22 cellular contexts compared by ENCODE assay signal in the genomic region with DNA sequence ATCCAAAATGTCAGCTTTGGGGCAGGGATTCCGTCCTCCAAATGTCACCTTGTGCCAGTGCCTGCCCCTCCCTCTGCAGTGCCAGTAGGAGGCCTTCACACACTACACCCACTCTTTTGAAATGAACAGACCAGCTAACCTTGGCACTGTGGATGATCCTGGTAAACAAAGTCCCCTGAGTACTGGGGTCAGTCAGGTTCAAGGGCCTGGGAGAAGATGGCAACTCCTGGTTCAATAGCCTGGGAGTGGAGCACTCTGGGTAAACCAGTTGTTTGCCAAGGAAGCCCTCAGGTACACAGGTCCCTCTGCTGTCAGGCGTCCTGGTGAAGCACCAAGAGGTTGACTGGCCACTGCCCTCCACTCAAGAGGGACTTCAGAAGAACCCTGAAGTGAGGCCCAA. TPM values are rescaled to one million over a fixed set of nuclear protein-coding genes. Genes with fewer than 3 reads are reported as not detected.
A peak's percentile ranks its signal among the peaks of the same experiment; 100 is the strongest.
DNase-seq lines count a peak whose midpoint lies in the region; ATAC-seq and TF ChIP-seq lines count a peak whose summit lies in the region.
"Had no signal": no experiment of that assay in that cellular context is flagged by ENCODE, and none has a peak within 500 bp of the region (broad histone marks: within the 10 kb centered on the region; RNA-seq: fewer than 3 reads in every experiment).

No MANE protein-coding gene starts in this region.

- DNase-seq in MCF 10A (ENCODE audit: unreplicated experiment) (no peak), breast epithelium (ENCODE audit: low spot score in 2 of 2) (no peak), RWPE1 (ENCODE audit: low spot score) (no peak), left lung (no peak), SHP77 treated with DMSO at 0.1 percent for 48 hours (lab: John Stamatoyannopoulos, UW) (no peak), SW480 (ENCODE audit: low spot score) (no peak), osteocyte (ENCODE audit: extremely low spot score, unreplicated experiment) (no peak)
- DNase-seq: Caco-2; CD4-positive, CD25-positive, alpha-beta regulatory T cell; CD8-positive, alpha-beta T cell; DMS 273 treated with DMSO at 0.1 percent for 48 hours; DMS79 treated with DMSO at 0.1 percent for 48 hours; GF-D8; H9 had no signal

- TF ChIP-seq CTCF in MCF 10A (IDR thresholded peaks at IDR 0.05; ENCODE audit: unreplicated experiment) (no peak), breast epithelium (IDR thresholded peaks at IDR 0.05) (no peak), RWPE1 (conservative IDR thresholded peaks at IDR 0.05; ENCODE audit: low read depth) (no peak), left lung (IDR thresholded peaks at IDR 0.05) (no peak), osteocyte (IDR thresholded peaks at IDR 0.05) (no peak)

- H3K9me3 ChIP-seq in breast epithelium (peaks cover 11 to 16% of the 10 kb centered on the region in 2 donors), left lung (peaks cover 0 to 12% of the 10 kb centered on the region in 2 donors)

- H3K4me1 ChIP-seq in breast epithelium (no peaks in the 10 kb centered on the region), left lung (no peaks in the 10 kb centered on the region)
- H3K4me1 ChIP-seq: Caco-2 had no signal

- H3K36me3 ChIP-seq in breast epithelium (peaks cover 5% of the 10 kb centered on the region), left lung (peaks cover 0 to 13% of the 10 kb centered on the region in 2 donors)
- H3K36me3 ChIP-seq: BLaER1 had no signal

- H3K9me3 Mint-ChIP-seq in MCF 10A (ENCODE audit: unreplicated experiment) (peaks cover 8% of the 10 kb centered on the region), osteocyte (ENCODE audit: unreplicated experiment) (peaks cover 32% of the 10 kb centered on the region)

- no TSS peak for BruUV-seq in MCF 10A (replicated peaks; lab: Mats Ljungman, UMichigan)

- no peaks in the 10 kb centered on the region for H3K27me3 Mint-ChIP-seq in MCF 10A (ENCODE audit: insufficient read depth, unreplicated experiment)
- peaks cover 14% of the 10 kb centered on the region for H3K27me3 Mint-ChIP-seq in osteocyte (ENCODE audit: unreplicated experiment)

- peak overlapping the region; percentile 14 for H3K27ac Mint-ChIP-seq in MCF 10A (ENCODE audit: low read depth, unreplicated experiment)
- no peak overlapping the region for H3K27ac Mint-ChIP-seq in osteocyte (ENCODE audit: unreplicated experiment)
- H3K27ac Mint-ChIP-seq: B cell; CD4-positive, CD25-positive, alpha-beta regulatory T cell; CD8-positive, alpha-beta T cell; GM23338; H9 had no signal

- CTCF ChIA-PET in MCF 10A (lab: Yijun Ruan, JAX) (no interaction called here), RWPE1 (lab: Yijun Ruan, JAX) (no interaction called here)

- H3K27ac ChIP-seq in breast epithelium (no peak overlapping the region), RWPE1 (peak overlapping the region; percentile 31), left lung (no peak overlapping the region)
- H3K27ac ChIP-seq: 22Rv1, BLaER1, C4-2B had no signal

- H3K4me3 Mint-ChIP-seq in MCF 10A (ENCODE audit: unreplicated experiment) (no peak overlapping the region), osteocyte (ENCODE audit: unreplicated experiment) (no peak overlapping the region)
- H3K4me3 Mint-ChIP-seq: B cell; CD4-positive, CD25-positive, alpha-beta regulatory T cell; CD8-positive, alpha-beta T cell; GM23338; H9 had no signal

- H3K27me3 ChIP-seq in breast epithelium (no peaks in the 10 kb centered on the region), left lung (no peaks in the 10 kb centered on the region)
- H3K27me3 ChIP-seq: BLaER1 had no signal

- no peak for TF ChIP-seq POLR2A in breast epithelium (IDR thresholded peaks at IDR 0.05)

- peaks cover 2% of the 10 kb centered on the region for H3K4me1 Mint-ChIP-seq in MCF 10A (ENCODE audit: insufficient read depth, unreplicated experiment)
- no peaks in the 10 kb centered on the region for H3K4me1 Mint-ChIP-seq in osteocyte (ENCODE audit: unreplicated experiment)
- H3K4me1 Mint-ChIP-seq: B cell; CD4-positive, CD25-positive, alpha-beta regulatory T cell; GM23338; H9 had no signal

- ATAC-seq in left lung (peak; percentile 63), GM19328 (IDR thresholded peaks at IDR 0.05; ENCODE audit: unreplicated experiment) (no peak)
- ATAC-seq: CD8-positive, alpha-beta T cell; GM23338; HCT116 had no signal

- intact Hi-C loops in MCF 10A (cut with micrococcal nuclease) = no loop called here
- intact Hi-C loops in breast epithelium (cut with DNase I; ENCODE audit: low total_unique reads) = no loop called here
- intact Hi-C loops in left lung (cut with DNase I) = no loop called here

- H3K4me3 ChIP-seq in breast epithelium (no peak overlapping the region), left lung (no peak overlapping the region)
- H3K4me3 ChIP-seq: BLaER1, GM23338 had no signal

- POLR2A ChIA-PET in MCF 10A (lab: Yijun Ruan, JAX) (interaction anchor here (1.7 to 3.0 kb wide), 3 partner anchors 9 to 124 kb away, joined by 5 to 9 read pairs (median 7); no protein-coding TSS in a partner anchor), RWPE1 (lab: Yijun Ruan, JAX; ENCODE audit: low non-redundant PET) (no interaction called here)

- H3K36me3 Mint-ChIP-seq in MCF 10A (ENCODE audit: insufficient read depth, unreplicated experiment) (peaks cover 57% of the 10 kb centered on the region), osteocyte (ENCODE audit: unreplicated experiment) (peaks cover 29% of the 10 kb centered on the region)
- H3K36me3 Mint-ChIP-seq: CD8-positive, alpha-beta T cell had no signal

RNA-seq across cellular contexts. Expression of a gene that starts 30.4 kb away (rescaled TPM):
- total RNA-seq in MCF 10A (2022) (14.0 and 22.3 TPM in 2 replicates), breast epithelium (10 to 100 TPM in 2 of 3 donors, not detected in 1; 15.7 to 30.3 TPM), left lung (10 to 100 TPM in 1 of 2 donors, 1 to 10 TPM in 1; 5.8 to 10.5 TPM), osteocyte (2.4 and 2.7 TPM in 2 replicates)
- total RNA-seq: B cell, G401 had no signal
